Comparison of ENCODE assay signal across 19 cellular contexts in genomic region chr15:50452927-50453326, GRCh38. TPM values are rescaled to one million over a fixed set of nuclear protein-coding genes. Genes with fewer than 3 reads are reported as not detected.
DNase-seq lines count a peak whose midpoint lies in the region; ATAC-seq and TF ChIP-seq lines count a peak whose summit lies in the region.
"Had no signal": no experiment of that assay in that cellular context is flagged by ENCODE, and none has a peak within 500 bp of the region (broad histone marks: within the 10 kb centered on the region; RNA-seq: fewer than 3 reads in every experiment).

No MANE protein-coding gene starts in this region.

- no peak for TF ChIP-seq CTCF in MCF 10A (IDR thresholded peaks at IDR 0.05; ENCODE audit: unreplicated experiment)
- no peak for TF ChIP-seq CTCF in mammary epithelial cell (conservative IDR thresholded peaks at IDR 0.05 in 1 of 2, IDR thresholded peaks at IDR 0.05 in 1 of 2; ENCODE audit: extremely low read depth in 1 of 2, insufficient read depth in 1 of 2, low read depth in 1 of 2, low read length in 2 of 2)

- no peaks in the 10 kb centered on the region for H3K4me1 ChIP-seq in mammary epithelial cell (ENCODE audit: insufficient read depth, low read length)
- H3K4me1 ChIP-seq in mesendoderm (ENCODE audit: control insufficient read depth, low read depth, low read length), result no peaks in the 10 kb centered on the region
- H3K4me1 ChIP-seq: pancreas had no signal

- no peak for ATAC-seq in GM18858 (IDR thresholded peaks at IDR 0.05; ENCODE audit: unreplicated experiment)
- ATAC-seq: SK-N-SH treated with all-trans-retinoic acid at 6 μM for 48 hours had no signal

- H3K4me2 ChIP-seq in mammary epithelial cell (ENCODE audit: insufficient read depth, low read depth, low read length) (no peak overlapping the region), mesendoderm (ENCODE audit: low read length) (no peak overlapping the region)

- H3K9me3 ChIP-seq in mammary epithelial cell (replicated peaks; ENCODE audit: insufficient read depth, low read length), result no peaks in the 10 kb centered on the region
- H3K9me3 ChIP-seq: pancreas had no signal

- H3K4me1 Mint-ChIP-seq in MCF 10A (ENCODE audit: insufficient read depth, unreplicated experiment) (no peaks in the 10 kb centered on the region), IgD-negative memory B cell (peaks cover 5 to 26% (median 14%) of the 10 kb centered on the region in 3 donors)

- H2BK15ac ChIP-seq in mesendoderm (replicated peaks; ENCODE audit: low read depth), result no peak overlapping the region

- no peak overlapping the region for H3K9ac ChIP-seq in mammary epithelial cell (ENCODE audit: insufficient read depth, low read length)
- no peak overlapping the region for H3K9ac ChIP-seq in mesendoderm (ENCODE audit: low read length)

- H2BK120ac ChIP-seq in mesendoderm (ENCODE audit: low read depth, low read length), result no peak overlapping the region

- intact Hi-C loops in MCF 10A (cut with micrococcal nuclease) (no loop called here), mammary epithelial cell (cut with micrococcal nuclease) (no loop called here)

- H4K8ac ChIP-seq in mesendoderm (ENCODE audit: low read depth, low read length), result no peak overlapping the region

- no peak overlapping the region for H3K56ac ChIP-seq in mesendoderm (ENCODE audit: low read length)

- CTCF ChIA-PET in MCF 10A (lab: Yijun Ruan, JAX) (no interaction called here), mammary epithelial cell (lab: Charles Lee; ENCODE audit: low non-redundant PET) (no interaction called here)

- in situ Hi-C loops in mammary epithelial cell (cut with MboI; ENCODE audit: low sequenced_read_pairs in 2 of 2), result no loop called here

- H3K18ac ChIP-seq in mesendoderm (ENCODE audit: low read length), result no peak overlapping the region

- H3K27ac ChIP-seq in mammary epithelial cell (ENCODE audit: insufficient read depth, low read depth, low read length) (no peak overlapping the region), mesendoderm (ENCODE audit: low read depth, low read length) (no peak overlapping the region)
- H3K27ac ChIP-seq: pancreas had no signal

- BruUV-seq in MCF 10A (replicated peaks; lab: Mats Ljungman, UMichigan), result no TSS peak
- no TSS peak for BruUV-seq in mammary epithelial cell (replicated peaks; lab: Mats Ljungman, UMichigan)

- H3K27me3 ChIP-seq in mammary epithelial cell (ENCODE audit: insufficient read depth, low read length) (no peaks in the 10 kb centered on the region), mesendoderm (ENCODE audit: insufficient read depth, low read length, poor library complexity) (no peaks in the 10 kb centered on the region)
- H3K27me3 ChIP-seq: pancreas had no signal

- H3K79me2 ChIP-seq in mammary epithelial cell (ENCODE audit: insufficient read depth, low read length) (peaks cover 7% of the 10 kb centered on the region), mesendoderm (ENCODE audit: control insufficient read depth, insufficient read depth, low read length) (no peaks in the 10 kb centered on the region)

- H3K36me3 Mint-ChIP-seq in MCF 10A (ENCODE audit: insufficient read depth, unreplicated experiment) (peaks cover 83% of the 10 kb centered on the region), IgD-negative memory B cell (peaks cover 12% of the 10 kb centered on the region)

- H3K9me3 Mint-ChIP-seq in MCF 10A (ENCODE audit: unreplicated experiment), result no peaks in the 10 kb centered on the region
- H3K9me3 Mint-ChIP-seq in IgD-negative memory B cell, result no peaks in the 10 kb centered on the region

- no peak overlapping the region for H3K27ac Mint-ChIP-seq in MCF 10A (ENCODE audit: low read depth, unreplicated experiment)
- H3K27ac Mint-ChIP-seq in IgD-negative memory B cell, result peak overlapping the region; percentile 3 to 62 (median 11)

- H3K4ac ChIP-seq in mesendoderm (ENCODE audit: low read depth, low read length), result no peak overlapping the region

- H4K5ac ChIP-seq in mesendoderm (ENCODE audit: low read length), result no peak overlapping the region

- DNase-seq in MCF 10A (ENCODE audit: unreplicated experiment), result peak; percentile 0
- DNase-seq in mammary epithelial cell, result no peak
- peak; percentile 75 for DNase-seq in fibroblast of gingiva (ENCODE audit: low read depth)
- peak; percentile 18 for DNase-seq in renal cortical epithelial cell (ENCODE audit: low read depth)
- DNase-seq in mesendoderm, result no peak
- no peak for DNase-seq in CD1c-positive myeloid dendritic cell (ENCODE audit: extremely low spot score)
- DNase-seq: activated gamma-delta T cell treated with Interleukin-2 at 50 U/mL for 16 hours; aorta; cerebellar nuclear complex; foreskin melanocyte; GF-D8; left cardiac atrium; NCI-H446 treated with DMSO at 0.1 percent for 48 hours; pancreas; stimulated activated CD4-positive, alpha-beta T cell treated with anti-CD3 and anti-CD28 coated beads, Interleukin-4, amount 100 ng/mL, for 24 hours; T-helper 9 cell had no signal

- H3K36me3 ChIP-seq in mammary epithelial cell (ENCODE audit: insufficient read depth, low read length) (peaks cover 17% of the 10 kb centered on the region), mesendoderm (ENCODE audit: control insufficient read depth, insufficient read depth, low read length) (no peaks in the 10 kb centered on the region)

- H2AFZ ChIP-seq in mammary epithelial cell (ENCODE audit: low read depth, low read length), result no peak overlapping the region

- no peaks in the 10 kb centered on the region for H3K79me1 ChIP-seq in mesendoderm (ENCODE audit: low read length)

- no peak overlapping the region for H3K23ac ChIP-seq in mesendoderm (ENCODE audit: low read length)

- H3K4me3 Mint-ChIP-seq in MCF 10A (ENCODE audit: unreplicated experiment) (no peak overlapping the region), IgD-negative memory B cell (no peak overlapping the region)

- POLR2A ChIA-PET in MCF 10A (lab: Yijun Ruan, JAX), result interaction anchor here (1.4 kb wide), 1 partner anchor 110 kb away, joined by 5 read pairs; no protein-coding TSS in a partner anchor

- H3K27me3 Mint-ChIP-seq in MCF 10A (ENCODE audit: insufficient read depth, unreplicated experiment), result no peaks in the 10 kb centered on the region
- H3K27me3 Mint-ChIP-seq in IgD-negative memory B cell, result no peaks in the 10 kb centered on the region

- no peak overlapping the region for H2AK5ac ChIP-seq in mesendoderm (ENCODE audit: low read length)

- H3K4me3 ChIP-seq in mammary epithelial cell (replicated peaks in 1 of 3; ENCODE audit: insufficient read depth in 1 of 3, low read depth in 2 of 3, low read length in 3 of 3) (no peak overlapping the region), mesendoderm (ENCODE audit: low read length) (no peak overlapping the region)
- H3K4me3 ChIP-seq: pancreas had no signal

- dilution Hi-C loops in mammary epithelial cell (cut with HindIII; ENCODE audit: low sequenced_read_pairs), result no loop called here

- no peaks in the 10 kb centered on the region for H4K20me1 ChIP-seq in mammary epithelial cell (ENCODE audit: insufficient read depth, low read length)

- H2BK5ac ChIP-seq in mesendoderm (ENCODE audit: low read length), result no peak overlapping the region

RNA-seq across cellular contexts. Expression of gene USP8, which starts 28.7 kb away (rescaled TPM):
- total RNA-seq in MCF 10A (2022) (67.6 and 72.7 TPM in 2 replicates), mammary epithelial cell (10 to 100 TPM; 47.7 to 61.6 TPM), renal cortical epithelial cell (54.4 and 83.1 TPM in 2 replicates)
- polyA plus RNA-seq in mammary epithelial cell (29.2 TPM), IgD-negative memory B cell (60.9 TPM)
- 95.4 TPM for polyA minus RNA-seq in mammary epithelial cell
- 41.6 TPM for polyA plus RNA-seq in mesendoderm (2013, experiment 1 of 2)
- polyA plus RNA-seq in mesendoderm (2013, experiment 2 of 2), result 43.5 TPM

Comparison
In these comparisons a context has a peak if more than half of its experiments do, and no peak if none do; other contexts are left out.
1. DNase-seq: peak in MCF 10A (single experiment), fibroblast of gingiva (single experiment) and renal cortical epithelial cell (single experiment); none in mammary epithelial cell (single experiment), mesendoderm (single experiment) and CD1c-positive myeloid dendritic cell (single experiment).